8 cellular contexts compared by ENCODE assay signal in genomic region chr2:64644240-64645013, GRCh38.
A peak's percentile ranks its signal among the peaks of the same experiment; 100 is the strongest.
DNase-seq lines count a peak whose midpoint lies in the region; ATAC-seq and TF ChIP-seq lines count a peak whose summit lies in the region.

No MANE protein-coding gene starts in this region.

- peaks cover 4% of the 10 kb centered on the region for H3K36me3 ChIP-seq in NT2/D1 (ENCODE audit: insufficient read depth, insufficient read length, low read length)

- H3K27me3 ChIP-seq in NT2/D1 (ENCODE audit: insufficient read depth, insufficient read length) = no peaks in the 10 kb centered on the region

- H3K4me3 ChIP-seq in NT2/D1 (ENCODE audit: insufficient read length, low read depth) = peak overlapping the region; percentile 51

- ATAC-seq in HG03196 (IDR thresholded peaks at IDR 0.05; ENCODE audit: unreplicated experiment) = peak; percentile 53

- H3K9ac ChIP-seq in NT2/D1 (ENCODE audit: insufficient read length, low read depth) = peak overlapping the region; percentile 88

- DNase-seq in CD1c-positive myeloid dendritic cell (ENCODE audit: extremely low spot score) = peak; percentile 87
- peak; percentile 80 for DNase-seq in NT2/D1 (ENCODE audit: low read depth, low spot score)
- peak; percentile 60 for DNase-seq in activated naive CD4-positive, alpha-beta T cell treated with anti-CD3 and anti-CD28 coated beads, Interleukin-2, amount 50 U/mL, for 16 hours
- DNase-seq in glomerular visceral epithelial cell (ENCODE audit: extremely low spot score) = peak; percentile 65
- DNase-seq in nucleus accumbens (lab: John Stamatoyannopoulos, UW) = peak in 34 of 56 donors; percentile 15 to 66 (median 42)
- DNase-seq in NCI-H1105 treated with DMSO at 0.1 percent for 48 hours (lab: John Stamatoyannopoulos, UW) = no peak

- peak; percentile 73 for TF ChIP-seq POLR2A in GM19099 (IDR thresholded peaks at IDR 0.05; ENCODE audit: extremely low read depth, insufficient read length, low read depth)

- H3K9me3 ChIP-seq in NT2/D1 (ENCODE audit: insufficient read depth, low read length) = no peaks in the 10 kb centered on the region

- H3K4me1 ChIP-seq in NT2/D1 (ENCODE audit: insufficient read depth, insufficient read length) = peaks cover 9% of the 10 kb centered on the region
